Comparison of ENCODE assay signal across 10 cellular contexts in the genomic region with DNA sequence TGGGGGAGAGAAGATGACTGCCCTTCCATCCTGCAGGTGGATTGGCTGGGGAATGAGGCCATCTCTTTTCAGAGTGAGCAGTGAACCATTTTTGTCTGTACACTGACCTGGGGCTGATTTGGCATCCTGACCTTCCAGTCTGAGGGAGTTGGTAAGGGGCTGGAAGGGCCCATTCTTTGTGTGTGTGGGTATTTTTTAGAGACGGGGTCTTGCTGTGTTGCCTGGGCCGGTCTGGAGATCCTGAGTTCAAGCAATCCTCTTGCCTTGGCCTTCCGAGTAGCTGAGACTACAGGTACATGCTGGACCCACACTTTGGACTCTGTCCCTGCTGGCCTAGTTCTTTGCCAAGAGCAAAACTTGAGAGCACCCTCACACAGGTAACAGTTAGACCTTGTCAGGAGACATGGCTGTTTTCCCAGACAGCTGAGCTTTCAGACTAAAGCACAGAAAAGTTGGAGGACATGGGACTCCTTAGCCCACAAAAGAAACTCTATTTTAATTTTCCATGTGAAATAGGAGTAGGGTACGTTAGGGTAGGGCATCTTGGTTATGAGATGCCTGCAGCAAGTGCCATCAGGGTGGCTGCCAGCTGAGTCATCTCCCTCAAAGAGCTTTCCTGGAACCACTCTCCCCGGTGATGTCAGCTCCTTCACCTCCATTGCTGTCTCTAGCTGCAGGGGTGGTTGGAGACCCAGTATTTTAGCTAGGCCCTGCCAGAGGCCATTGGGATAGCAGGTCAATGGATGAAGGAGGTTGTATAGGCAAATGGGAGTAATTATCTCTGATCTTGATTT.
DNase-seq lines count a peak whose midpoint lies in the region; ATAC-seq lines count a peak whose summit lies in the region.
"Had no signal": no experiment of that assay in that cellular context is flagged by ENCODE, and none has a peak within 500 bp of the region (broad histone marks: within the 10 kb centered on the region; RNA-seq: fewer than 3 reads in every experiment).

No MANE protein-coding gene starts in this region.

- H3K4me3 ChIP-seq in mesenchymal stem cell (ENCODE audit: insufficient read depth in 1 of 2, low read depth in 1 of 2, low read length in 2 of 2) = no peak overlapping the region

- no peak overlapping the region for H3K23ac ChIP-seq in mesenchymal stem cell (ENCODE audit: low read length in 2 of 2)

- H4K91ac ChIP-seq in mesenchymal stem cell (ENCODE audit: low read length) = no peak overlapping the region

- H3K9ac ChIP-seq in mesenchymal stem cell (ENCODE audit: low read length) = no peak overlapping the region

- H2BK12ac ChIP-seq in mesenchymal stem cell (ENCODE audit: low read length in 2 of 2) = peak overlapping the region; percentile 33 to 86

- H3K36me3 Mint-ChIP-seq in activated naive CD4-positive, alpha-beta T cell treated with anti-CD3 and anti-CD28 coated beads, Interleukin-2, amount 50 U/mL, for 72 hours = peaks cover 12 to 54% of the 10 kb centered on the region in 2 donors

- no peak overlapping the region for H2BK5ac ChIP-seq in mesenchymal stem cell (ENCODE audit: low read depth, low read length, poor library complexity, severe bottlenecking)

- peak overlapping the region; percentile 94 for H2AK5ac ChIP-seq in mesenchymal stem cell (ENCODE audit: low read length, severe bottlenecking)

- no peak overlapping the region for H2AFZ ChIP-seq in mesenchymal stem cell (ENCODE audit: low read depth, low read length)

- ATAC-seq in activated naive CD4-positive, alpha-beta T cell treated with anti-CD3 and anti-CD28 coated beads, Interleukin-2, amount 50 U/mL, for 72 hours = peak; percentile 50 to 75
- ATAC-seq in GM19467 (IDR thresholded peaks at IDR 0.05; ENCODE audit: unreplicated experiment) = no peak
- no peak for ATAC-seq in GM18909 (IDR thresholded peaks at IDR 0.05; ENCODE audit: poor library complexity, unreplicated experiment)

- H4K8ac ChIP-seq in mesenchymal stem cell (ENCODE audit: low read length) = no peak overlapping the region

- peak overlapping the region; percentile 73 to 77 for H3K27ac Mint-ChIP-seq in activated naive CD4-positive, alpha-beta T cell treated with anti-CD3 and anti-CD28 coated beads, Interleukin-2, amount 50 U/mL, for 72 hours

- H3K27ac ChIP-seq in mesenchymal stem cell (ENCODE audit: low read length, poor library complexity, severe bottlenecking) = peak overlapping the region; percentile 56
- H3K27ac ChIP-seq: neutrophil had no signal

- H3K14ac ChIP-seq in mesenchymal stem cell (ENCODE audit: low read length in 2 of 2) = no peak overlapping the region

- H3K18ac ChIP-seq in mesenchymal stem cell (ENCODE audit: low read depth in 1 of 2, low read length in 2 of 2) = peak overlapping the region; percentile 15 to 18

- H3K4ac ChIP-seq in mesenchymal stem cell (ENCODE audit: low read depth in 1 of 2, low read length in 2 of 2) = peak overlapping the region in 1 of 2 experiments; percentile 9

- no peaks in the 10 kb centered on the region for H3K27me3 ChIP-seq in mesenchymal stem cell (ENCODE audit: control insufficient read depth in 1 of 2, insufficient read depth in 1 of 2, low read length in 2 of 2)
- H3K27me3 ChIP-seq: neutrophil had no signal

- peaks cover 0 to 12% of the 10 kb centered on the region in 2 experiments for H3K36me3 ChIP-seq in mesenchymal stem cell (ENCODE audit: control insufficient read depth in 1 of 2, insufficient read depth in 2 of 2, low read depth in 1 of 2, low read length in 2 of 2)

- H3K9me3 ChIP-seq in mesenchymal stem cell (ENCODE audit: control insufficient read depth, low read length) = peaks cover 10% of the 10 kb centered on the region
- H3K9me3 ChIP-seq: neutrophil had no signal

- DNase-seq in stimulated activated CD4-positive, alpha-beta T cell treated with anti-CD3 and anti-CD28 coated beads, Interleukin-12 subunit alpha, Interleukin-12 subunit beta, amount 100 ng/mL, for 48 hours (ENCODE audit: low read depth in 2 of 3, low spot score in 1 of 3) = peak; percentile 35 to 45 (median 42)
- DNase-seq in stimulated activated CD4-positive, alpha-beta T cell treated with anti-CD3 and anti-CD28 coated beads, Interleukin-12 subunit alpha, Interleukin-12 subunit beta, amount 100 ng/mL, for 4 hours = no peak
- peak in 1 of 2 donors; percentile 52 for DNase-seq in activated naive CD4-positive, alpha-beta T cell treated with anti-CD3 and anti-CD28 coated beads, Interleukin-2, amount 50 U/mL, for 72 hours (ENCODE audit: low spot score in 2 of 2)
- DNase-seq in mesenchymal stem cell (no peak), NCI-H1417 (lab: John Stamatoyannopoulos, UW) (no peak), GF-D8 (lab: John Stamatoyannopoulos, UW) (no peak)
- DNase-seq: COR-L47 had no signal

- 86% methylated on average over 5 of the region's 5 CpGs for WGBS in mesenchymal stem cell

- H2BK120ac ChIP-seq in mesenchymal stem cell (ENCODE audit: low read depth, low read length) = no peak overlapping the region

- peaks cover 0 to 31% of the 10 kb centered on the region in 2 donors for H3K9me3 Mint-ChIP-seq in activated naive CD4-positive, alpha-beta T cell treated with anti-CD3 and anti-CD28 coated beads, Interleukin-2, amount 50 U/mL, for 72 hours

- peak overlapping the region; percentile 55 for H2BK15ac ChIP-seq in mesenchymal stem cell (ENCODE audit: low read depth, poor library complexity, severe bottlenecking)

- H3K4me2 ChIP-seq in mesenchymal stem cell (ENCODE audit: low read length, poor library complexity, severe bottlenecking) = no peak overlapping the region

- H3K79me1 ChIP-seq in mesenchymal stem cell (replicated peaks; ENCODE audit: low read length, poor library complexity, severe bottlenecking) = peaks cover 26% of the 10 kb centered on the region

- H3K4me1 ChIP-seq in mesenchymal stem cell (ENCODE audit: control insufficient read depth, insufficient read depth, low read depth, low read length) = peaks cover 24% of the 10 kb centered on the region

Comparison
In these comparisons a context has a peak if more than half of its experiments do, and no peak if none do; other contexts are left out.
1. DNase-seq: peak in stimulated activated CD4-positive, alpha-beta T cell treated with anti-CD3 and anti-CD28 coated beads, Interleukin-12 subunit alpha, Interleukin-12 subunit beta, amount 100 ng/mL, for 48 hours (3 of 3); none in stimulated activated CD4-positive, alpha-beta T cell treated with anti-CD3 and anti-CD28 coated beads, Interleukin-12 subunit alpha, Interleukin-12 subunit beta, amount 100 ng/mL, for 4 hours (single experiment), mesenchymal stem cell (single experiment), NCI-H1417 (0 of 3) and GF-D8 (single experiment).
2. ATAC-seq: peak in activated naive CD4-positive, alpha-beta T cell treated with anti-CD3 and anti-CD28 coated beads, Interleukin-2, amount 50 U/mL, for 72 hours (2 of 2); none in GM19467 (single experiment) and GM18909 (single experiment).